In genomic region chr5:163460562-163461176, GRCh38 we compare ENCODE assay signal across 8 cellular contexts. TPM values are rescaled to one million over a fixed set of nuclear protein-coding genes. Genes with fewer than 3 reads are reported as not detected.
DNase-seq lines count a peak whose midpoint lies in the region; ATAC-seq and TF ChIP-seq lines count a peak whose summit lies in the region.

Gene HMMR (plus strand): TSS chr5:163460632. CDS start chr5:163460693, 61 bp downstream.

- DNase-seq in CD4-positive, CD25-positive, alpha-beta regulatory T cell, result no peak
- peak; percentile 86 for DNase-seq in NCI-H748 (lab: John Stamatoyannopoulos, UW; ENCODE audit: unreplicated experiment)
- no peak for DNase-seq in breast epithelium (ENCODE audit: low spot score in 2 of 2)
- no peak for DNase-seq in AG08395 (ENCODE audit: low spot score)
- no peak for DNase-seq in OCI-M2 (lab: John Stamatoyannopoulos, UW; ENCODE audit: unreplicated experiment)

- H3K4me3 ChIP-seq in CD4-positive, CD25-positive, alpha-beta regulatory T cell (ENCODE audit: low read depth, low read length), result peak within 1 kb of the TSS; percentile 90
- H3K4me3 ChIP-seq in breast epithelium (peak within 1 kb of the TSS; percentile 68 to 93 (median 69)), mononuclear cell (ENCODE audit: low read length) (peak within 1 kb of the TSS; percentile 96)

- peaks cover 9% of the 10 kb centered on the region for H3K27me3 Mint-ChIP-seq in CD4-positive, CD25-positive, alpha-beta regulatory T cell

- H3K36me3 Mint-ChIP-seq in CD4-positive, CD25-positive, alpha-beta regulatory T cell, result peaks cover 9% of the 10 kb centered on the region

- TF ChIP-seq POLR2A in breast epithelium (IDR thresholded peaks at IDR 0.05), result no peak

- peak within 1 kb of the TSS; percentile 98 to 100 (median 100) for H3K27ac Mint-ChIP-seq in CD4-positive, CD25-positive, alpha-beta regulatory T cell

- no peak for TF ChIP-seq CTCF in breast epithelium (IDR thresholded peaks at IDR 0.05)

- no peaks in the 10 kb centered on the region for H3K27me3 ChIP-seq in CD4-positive, CD25-positive, alpha-beta regulatory T cell (ENCODE audit: control insufficient read depth, insufficient read depth, low read length)
- H3K27me3 ChIP-seq in breast epithelium (no peaks in the 10 kb centered on the region), mononuclear cell (ENCODE audit: insufficient read depth, low read length) (no peaks in the 10 kb centered on the region)

- ATAC-seq in CD4-positive, CD25-positive, alpha-beta regulatory T cell (ENCODE audit: low read depth in 2 of 2), result no peak
- peak; percentile 5 for ATAC-seq in GM18511 (IDR thresholded peaks at IDR 0.05; ENCODE audit: unreplicated experiment)
- ATAC-seq in HG03520 (IDR thresholded peaks at IDR 0.05; ENCODE audit: unreplicated experiment), result no peak

- peaks cover 52% of the 10 kb centered on the region for H3K4me1 ChIP-seq in CD4-positive, CD25-positive, alpha-beta regulatory T cell (ENCODE audit: control insufficient read depth, insufficient read depth, low read length, poor library complexity, severe bottlenecking)
- peaks cover 0 to 5% of the 10 kb centered on the region in 2 donors for H3K4me1 ChIP-seq in breast epithelium
- H3K4me1 ChIP-seq in mononuclear cell (ENCODE audit: insufficient read depth, low read length), result peaks cover 36% of the 10 kb centered on the region

- H3K4me3 Mint-ChIP-seq in CD4-positive, CD25-positive, alpha-beta regulatory T cell, result peak within 1 kb of the TSS; percentile 95 to 99 (median 98)

- H3K4me1 Mint-ChIP-seq in CD4-positive, CD25-positive, alpha-beta regulatory T cell, result peaks cover 17 to 60% (median 38%) of the 10 kb centered on the region in 4 donors

- no peaks in the 10 kb centered on the region for H3K9me3 Mint-ChIP-seq in CD4-positive, CD25-positive, alpha-beta regulatory T cell

- peak within 1 kb of the TSS; percentile 97 for H3K27ac ChIP-seq in CD4-positive, CD25-positive, alpha-beta regulatory T cell (ENCODE audit: insufficient read depth, low read length, poor library complexity, severe bottlenecking)
- peak within 1 kb of the TSS; percentile 95 to 97 for H3K27ac ChIP-seq in breast epithelium

- peaks cover under 1% of the 10 kb centered on the region for H3K36me3 ChIP-seq in CD4-positive, CD25-positive, alpha-beta regulatory T cell (ENCODE audit: control insufficient read depth, insufficient read depth, low read length)
- H3K36me3 ChIP-seq in breast epithelium, result no peaks in the 10 kb centered on the region

- intact Hi-C loops in breast epithelium (cut with DNase I; ENCODE audit: low total_unique reads), result no loop called here

- no peaks in the 10 kb centered on the region for H3K9me3 ChIP-seq in CD4-positive, CD25-positive, alpha-beta regulatory T cell (ENCODE audit: control insufficient read depth in 2 of 2, low read length in 2 of 2)
- H3K9me3 ChIP-seq in breast epithelium (no peaks in the 10 kb centered on the region), mononuclear cell (ENCODE audit: low read depth, low read length) (no peaks in the 10 kb centered on the region)

RNA-seq across cellular contexts. Expression of gene HMMR, which starts in this region (rescaled TPM):
- 1.0 TPM for total RNA-seq in CD4-positive, CD25-positive, alpha-beta regulatory T cell
- 1 to 10 TPM in 2 of 4 donors, under 1 TPM in 2; 0.82 to 2.3 (median 1.2) TPM for polyA plus RNA-seq in CD4-positive, CD25-positive, alpha-beta regulatory T cell
- total RNA-seq in breast epithelium (1 to 10 TPM in 1 of 3 donors, under 1 TPM in 1, not detected in 1; 0.15 to 3.5 TPM), mononuclear cell (0.84 TPM)
